Comparison of ENCODE assay signal across 9 cellular contexts in genomic region chr10:116287906-116288501, GRCh38. TPM values are rescaled to one million over a fixed set of nuclear protein-coding genes. Genes with fewer than 3 reads are reported as not detected.
DNase-seq lines count a peak whose midpoint lies in the region; ATAC-seq, FAIRE-seq and TF ChIP-seq lines count a peak whose summit lies in the region.
"Had no signal": no experiment of that assay in that cellular context is flagged by ENCODE, and none has a peak within 500 bp of the region (broad histone marks: within the 10 kb centered on the region; RNA-seq: fewer than 3 reads in every experiment).

No MANE protein-coding gene starts in this region.

- TF ChIP-seq EP300 in sigmoid colon (IDR thresholded peaks at IDR 0.05): no peak

- H3K4me3 ChIP-seq in Karpas-422 (ENCODE audit: low read length) (no peak overlapping the region), sigmoid colon (no peak overlapping the region)

- H3K9ac ChIP-seq in Karpas-422 (ENCODE audit: low read length): no peak overlapping the region

- no peak overlapping the region for H3K4me2 ChIP-seq in Karpas-422 (ENCODE audit: low read depth, low read length, poor library complexity, severe bottlenecking)

- ATAC-seq in GM21381 (IDR thresholded peaks at IDR 0.05; ENCODE audit: unreplicated experiment) (no peak), HG03457 (IDR thresholded peaks at IDR 0.05; ENCODE audit: unreplicated experiment) (no peak)

- DNase-seq in Karpas-422 (peak; percentile 78), T1000 (lab: John Stamatoyannopoulos, UW) (peak; percentile 26), frontal cortex (ENCODE audit: low spot score in 2 of 2) (peak in 1 of 2 donors; percentile 33), sigmoid colon (no peak), NCI-H1694 (lab: John Stamatoyannopoulos, UW) (no peak)
- DNase-seq: naive B cell had no signal

- peak; percentile 52 for TF ChIP-seq CTCF in GM12873 (IDR thresholded peaks at IDR 0.05; ENCODE audit: insufficient read depth, low read depth, low read length, missing control alignments)
- peak; percentile 40 to 75 (median 61) for TF ChIP-seq CTCF in sigmoid colon (IDR thresholded peaks at IDR 0.05)

- H3K36me3 ChIP-seq in Karpas-422 (ENCODE audit: insufficient read depth, low read length) (no peaks in the 10 kb centered on the region), sigmoid colon (no peaks in the 10 kb centered on the region)

- no peak for TF ChIP-seq POLR2A in sigmoid colon (IDR thresholded peaks at IDR 0.05)

- H3K9me3 ChIP-seq in Karpas-422 (ENCODE audit: low read length) (no peaks in the 10 kb centered on the region), sigmoid colon (no peaks in the 10 kb centered on the region)

- peak; percentile 95 for FAIRE-seq in frontal cortex (lab: Jason Lieb, UNC)

- H3K79me2 ChIP-seq in Karpas-422 (ENCODE audit: low read length): no peaks in the 10 kb centered on the region

- H4K20me1 ChIP-seq in Karpas-422 (ENCODE audit: insufficient read depth, low read depth, low read length): no peaks in the 10 kb centered on the region

- intact Hi-C loops in sigmoid colon (cut with DNase I): loop anchor here (1.0 to 10.0 kb wide), 4 partner anchors 341 to 933 kb away; no protein-coding TSS in a partner anchor

- no peaks in the 10 kb centered on the region for H3K9me2 ChIP-seq in Karpas-422 (replicated peaks; ENCODE audit: insufficient read depth, low read length)

- H3K4me1 ChIP-seq in Karpas-422 (ENCODE audit: low read length) (no peaks in the 10 kb centered on the region), sigmoid colon (no peaks in the 10 kb centered on the region)

- no peaks in the 10 kb centered on the region for H3K27me3 ChIP-seq in Karpas-422 (ENCODE audit: low read length)
- no peaks in the 10 kb centered on the region for H3K27me3 ChIP-seq in sigmoid colon

- H3K27ac ChIP-seq in Karpas-422 (ENCODE audit: low read length) (no peak overlapping the region), sigmoid colon (no peak overlapping the region)

- 26 to 35% methylated on average over 1 of the region's 1 CpG for WGBS in sigmoid colon, 2 donors

- no peak overlapping the region for H2AFZ ChIP-seq in Karpas-422 (ENCODE audit: low read length)

RNA-seq across cellular contexts. Expression of gene GFRA1, which starts 15.0 kb away (rescaled TPM):
- total RNA-seq in Karpas-422 (2014; rRNA removed; shearing (Covaris generic); ENCODE audit: low replicate concordance): not detected in 2 replicates
- total RNA-seq in frontal cortex (8.2 TPM), sigmoid colon (100 to 1,000 TPM in 1 of 4 donors, 10 to 100 TPM in 3; 38.9 to 115 (median 69.1) TPM)
- polyA plus RNA-seq in sigmoid colon: 1 to 10 TPM in 2 of 3 donors, under 1 TPM in 1; under 0.01 to 6.3 (median 1.8) TPM

RNA-seq across cellular contexts. Expression of gene CCDC172, which starts 36.2 kb away (rescaled TPM):
- total RNA-seq in Karpas-422 (2014; rRNA removed; shearing (Covaris generic); ENCODE audit: low replicate concordance): not detected in 2 replicates
- not detected for total RNA-seq in frontal cortex
- not detected for total RNA-seq in sigmoid colon
- not detected for polyA plus RNA-seq in sigmoid colon

Comparison
In these comparisons a context has a peak if more than half of its experiments do, and no peak if none do; other contexts are left out.
1. DNase-seq: peak in Karpas-422 (single experiment) and T1000 (single experiment); none in sigmoid colon (single experiment) and NCI-H1694 (single experiment).